In the genomic region with DNA sequence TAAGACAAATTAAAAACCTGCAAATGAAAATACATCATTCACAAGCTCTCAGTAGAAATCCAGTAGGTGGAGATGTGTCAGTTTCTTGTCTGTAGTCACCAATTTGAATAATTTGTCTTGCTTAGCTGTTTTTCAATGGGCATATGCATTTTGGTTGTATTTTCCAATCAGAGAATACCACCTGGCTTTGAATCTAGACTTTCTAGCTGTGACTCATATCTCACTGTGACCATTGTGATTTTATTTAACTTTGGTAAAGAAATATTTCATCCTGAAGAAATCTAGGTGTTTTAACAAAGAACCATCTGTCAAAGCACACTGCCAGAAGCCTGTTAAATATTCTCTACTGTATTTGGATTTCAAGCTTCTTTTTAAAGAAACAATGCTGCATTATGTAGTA, we compare ENCODE assay signal across 26 cellular contexts.
A peak's percentile ranks its signal among the peaks of the same experiment; 100 is the strongest.
DNase-seq lines count a peak whose midpoint lies in the region; ATAC-seq and TF ChIP-seq lines count a peak whose summit lies in the region.
"Had no signal": no experiment of that assay in that cellular context is flagged by ENCODE, and none has a peak within 500 bp of the region (broad histone marks: within the 10 kb centered on the region; RNA-seq: fewer than 3 reads in every experiment).

No MANE protein-coding gene starts in this region.

- no peaks in the 10 kb centered on the region for H3K4me1 Mint-ChIP-seq in chondrocyte (ENCODE audit: low read depth)
- H3K4me1 Mint-ChIP-seq: activated CD4-positive, alpha-beta T cell treated with anti-CD3 and anti-CD28 coated beads, Interleukin-2, amount 10 ng/mL, durations not matched to agents 24 days and 14 days; brain; CD4-positive, CD25-positive, alpha-beta regulatory T cell; natural killer cell; stimulated activated effector memory CD8-positive, alpha-beta T cell treated with anti-CD3 and anti-CD28 coated beads, Interleukin-12 subunit alpha, Interleukin-12 subunit beta, amount 100 ng/mL, for 72 hours had no signal

- H3K4me1 ChIP-seq in mucosa of descending colon (ENCODE audit: low read depth): no peaks in the 10 kb centered on the region
- H3K4me1 ChIP-seq: esophagus squamous epithelium, SJSA1, transverse colon had no signal

- no peaks in the 10 kb centered on the region for H3K36me3 Mint-ChIP-seq in chondrocyte (ENCODE audit: low read depth)
- H3K36me3 Mint-ChIP-seq: brain; CD4-positive, CD25-positive, alpha-beta regulatory T cell; natural killer cell; stimulated activated effector memory CD8-positive, alpha-beta T cell treated with anti-CD3 and anti-CD28 coated beads, Interleukin-12 subunit alpha, Interleukin-12 subunit beta, amount 100 ng/mL, for 72 hours had no signal

- no peak overlapping the region for H3K4me3 ChIP-seq in mucosa of descending colon
- H3K4me3 ChIP-seq: esophagus squamous epithelium, lung, SJSA1, transverse colon had no signal

- intact Hi-C loops in mucosa of descending colon (cut with DNase I, micrococcal nuclease): no loop called here

- no peaks in the 10 kb centered on the region for H3K9me3 ChIP-seq in mucosa of descending colon
- H3K9me3 ChIP-seq: esophagus squamous epithelium, SJSA1, transverse colon had no signal

- no peak for TF ChIP-seq CTCF in mucosa of descending colon (IDR thresholded peaks at IDR 0.05)
- TF ChIP-seq CTCF in chondrocyte (IDR thresholded peaks at IDR 0.05): no peak

- no peak overlapping the region for H3K4me3 Mint-ChIP-seq in chondrocyte (ENCODE audit: unreplicated experiment)
- H3K4me3 Mint-ChIP-seq: activated CD4-positive, alpha-beta T cell treated with anti-CD3 and anti-CD28 coated beads, Interleukin-2, amount 10 ng/mL, durations not matched to agents 24 days and 14 days; brain; natural killer cell; stimulated activated effector memory CD8-positive, alpha-beta T cell treated with anti-CD3 and anti-CD28 coated beads, Interleukin-12 subunit alpha, Interleukin-12 subunit beta, amount 100 ng/mL, for 72 hours had no signal

- DNase-seq in DMS 273 treated with DMSO at 0.1 percent for 48 hours (lab: John Stamatoyannopoulos, UW) (peak; percentile 22), NCI-H2081 treated with DMSO at 0.1 percent for 48 hours (lab: John Stamatoyannopoulos, UW) (peak; percentile 47), cerebellum (ENCODE audit: low spot score) (peak; percentile 1), putamen (ENCODE audit: low spot score) (peak; percentile 7), mucosa of descending colon (no peak), chondrocyte (ENCODE audit: low spot score) (no peak), HuH-7 (ENCODE audit: low spot score) (no peak)
- DNase-seq: activated CD4-positive, alpha-beta T cell treated with anti-CD3 and anti-CD28 coated beads, Interleukin-2, amount 10 ng/mL, durations not matched to agents 24 days and 14 days; activated CD8-positive, alpha-beta memory T cell treated with anti-CD3 and anti-CD28 coated beads for 24 hours; activated naive CD4-positive, alpha-beta T cell treated with anti-CD3 and anti-CD28 coated beads, Interleukin-2, amount 50 U/mL, for 16 hours; activated T-cell treated with anti-CD3 and anti-CD28 coated beads for 4 hours; CD4-positive, CD25-positive, alpha-beta regulatory T cell; EL; esophagus squamous epithelium; foreskin melanocyte; natural killer cell; NCI-H1436 treated with DMSO at 0.1 percent for 48 hours; NCI-H526; occipital lobe; stimulated activated CD4-positive, alpha-beta T cell treated with anti-CD3 and anti-CD28 coated beads, Interleukin-15, amount 100 ng/mL, for 24 hours; transverse colon had no signal

- ATAC-seq in mucosa of descending colon: no peak
- ATAC-seq: natural killer cell; stimulated activated effector memory CD8-positive, alpha-beta T cell treated with anti-CD3 and anti-CD28 coated beads, Interleukin-12 subunit alpha, Interleukin-12 subunit beta, amount 100 ng/mL, for 72 hours had no signal

- no peaks in the 10 kb centered on the region for H3K36me3 ChIP-seq in mucosa of descending colon (ENCODE audit: low read depth)
- H3K36me3 ChIP-seq: esophagus squamous epithelium, SJSA1, transverse colon had no signal

- no peaks in the 10 kb centered on the region for H3K9me3 Mint-ChIP-seq in chondrocyte (ENCODE audit: low read depth)
- H3K9me3 Mint-ChIP-seq: activated CD4-positive, alpha-beta T cell treated with anti-CD3 and anti-CD28 coated beads, Interleukin-2, amount 10 ng/mL, durations not matched to agents 24 days and 14 days; brain had no signal

- H3K27ac Mint-ChIP-seq in chondrocyte (ENCODE audit: unreplicated experiment): no peak overlapping the region
- H3K27ac Mint-ChIP-seq: activated CD4-positive, alpha-beta T cell treated with anti-CD3 and anti-CD28 coated beads, Interleukin-2, amount 10 ng/mL, durations not matched to agents 24 days and 14 days; activated T-helper 2 cell treated with anti-CD3 and anti-CD28 coated beads, Interferon-gamma antibody, Interleukin-2, Interleukin-4, amounts not matched to agents 10 μg/mL and 5 μg/mL and 100 μg/mL, durations not matched to agents 14 hours and 24 hours and 36 hours; brain; CD4-positive, CD25-positive, alpha-beta regulatory T cell; natural killer cell; stimulated activated effector memory CD8-positive, alpha-beta T cell treated with anti-CD3 and anti-CD28 coated beads, Interleukin-12 subunit alpha, Interleukin-12 subunit beta, amount 100 ng/mL, for 72 hours had no signal

- no peaks in the 10 kb centered on the region for H3K27me3 Mint-ChIP-seq in chondrocyte (ENCODE audit: low read depth)
- H3K27me3 Mint-ChIP-seq: activated CD4-positive, alpha-beta T cell treated with anti-CD3 and anti-CD28 coated beads, Interleukin-2, amount 10 ng/mL, durations not matched to agents 24 days and 14 days; brain; CD4-positive, CD25-positive, alpha-beta regulatory T cell had no signal

Comparison
In these comparisons a context has a peak if more than half of its experiments do, and no peak if none do; other contexts are left out.
1. DNase-seq: peak in DMS 273 treated with DMSO at 0.1 percent for 48 hours (single experiment), NCI-H2081 treated with DMSO at 0.1 percent for 48 hours (single experiment), cerebellum (single experiment) and putamen (single experiment); none in mucosa of descending colon (0 of 3), chondrocyte (single experiment) and HuH-7 (single experiment).